22 cellular contexts compared by ENCODE assay signal in genomic region chr12:27576667-27577347, GRCh38. TPM values are rescaled to one million over a fixed set of nuclear protein-coding genes. Genes with fewer than 3 reads are reported as not detected.
DNase-seq lines count a peak whose midpoint lies in the region; ATAC-seq, FAIRE-seq and TF ChIP-seq lines count a peak whose summit lies in the region.
"Had no signal": no experiment of that assay in that cellular context is flagged by ENCODE, and none has a peak within 500 bp of the region (broad histone marks: within the 10 kb centered on the region; RNA-seq: fewer than 3 reads in every experiment).

No MANE protein-coding gene starts in this region.

- H3K4me1 ChIP-seq in left ventricle myocardium inferior, result peaks cover 99% of the 10 kb centered on the region

- H3K27me3 ChIP-seq in left ventricle myocardium inferior (ENCODE audit: low read depth) (no peaks in the 10 kb centered on the region), dorsolateral prefrontal cortex (no peaks in the 10 kb centered on the region)
- H3K27me3 ChIP-seq: foreskin keratinocyte, neutrophil had no signal

- ATAC-seq in Right ventricle myocardium inferior (no peak), HG02885 (IDR thresholded peaks at IDR 0.05; ENCODE audit: poor library complexity, unreplicated experiment) (peak; percentile 50), GM18502 (IDR thresholded peaks at IDR 0.05; ENCODE audit: poor library complexity, unreplicated experiment) (no peak)
- ATAC-seq: foreskin keratinocyte; stimulated activated naive CD8-positive, alpha-beta T cell treated with anti-CD3 and anti-CD28 coated beads, Interleukin-15, Interleukin-2, amounts not matched to agents 100 U/mL and 50 U/mL, for 24 hours; T-helper 17 cell had no signal

- H3K4me3 ChIP-seq in left ventricle myocardium inferior, result no peak overlapping the region
- no peak overlapping the region for H3K4me3 ChIP-seq in dorsolateral prefrontal cortex

- DNase-seq in left ventricle myocardium inferior (no peak), Right ventricle myocardium inferior (ENCODE audit: missing footprints) (no peak), dorsolateral prefrontal cortex (no peak), urothelium cell line (ENCODE audit: low spot score) (no peak), H4 (ENCODE audit: low spot score) (no peak), H54 (ENCODE audit: insufficient read length, low spot score) (no peak)
- DNase-seq: activated CD4-positive, CD25-positive, alpha-beta regulatory T cell; cortex of kidney; foreskin keratinocyte; NCI-H2029; NCI-H510A; retina; SIG-M5; stimulated activated naive CD8-positive, alpha-beta T cell treated with anti-CD3 and anti-CD28 coated beads, Interleukin-15, Interleukin-2, amounts not matched to agents 100 U/mL and 50 U/mL, for 24 hours; T-helper 17 cell; trophoblast cell had no signal

- intact Hi-C loops in left ventricle myocardium inferior (cut with micrococcal nuclease) (loop anchor here (10.0 kb wide), 1 partner anchor 52 kb away; the partner anchor contains the start of gene PPFIBP1), Right ventricle myocardium inferior (cut with DNase I) (no loop called here), dorsolateral prefrontal cortex (cut with DNase I) (no loop called here)

- TF ChIP-seq CTCF in left ventricle myocardium inferior (IDR thresholded peaks at IDR 0.05; ENCODE audit: borderline replicate concordance) (no peak), dorsolateral prefrontal cortex (IDR thresholded peaks at IDR 0.05 in 54 of 56, conservative IDR thresholded peaks at IDR 0.05 in 2 of 56; ENCODE audit: low read depth in 1 of 56, partially characterized antibody in 56 of 56) (no peak)

- TF ChIP-seq POLR2A in H54 (IDR thresholded peaks at IDR 0.05; ENCODE audit: low read depth, low read length), result no peak

- no peaks in the 10 kb centered on the region for H3K36me3 ChIP-seq in left ventricle myocardium inferior
- H3K36me3 ChIP-seq: neutrophil had no signal

- FAIRE-seq in urothelium cell line (lab: Jason Lieb, UNC) (peak; percentile 27), H54 (lab: Jason Lieb, UNC) (no peak)
- FAIRE-seq: G401.6 had no signal

- peak overlapping the region; percentile 89 for H3K27ac ChIP-seq in left ventricle myocardium inferior (replicated peaks)
- peak overlapping the region in 30 of 59 donors; percentile 2 to 76 (median 55) for H3K27ac ChIP-seq in dorsolateral prefrontal cortex
- H3K27ac ChIP-seq: C4-2B, HL-60, neutrophil had no signal

- H3K9me3 ChIP-seq in left ventricle myocardium inferior (replicated peaks), result no peaks in the 10 kb centered on the region
- H3K9me3 ChIP-seq: neutrophil had no signal

RNA-seq across cellular contexts. Expression of gene PPFIBP1, which starts 52.8 kb away (rescaled TPM):
- total RNA-seq in left ventricle myocardium inferior, result 258 TPM
- 330 TPM for total RNA-seq in Right ventricle myocardium inferior
- total RNA-seq in dorsolateral prefrontal cortex, result 100 to 1,000 TPM; 105 to 192 (median 143) TPM
- 15.4 and 15.9 TPM in 2 replicates for total RNA-seq in H4 (2014; rRNA removed; shearing (Covaris generic))
